ENCODE assay signal across 9 cellular contexts in the genomic region with DNA sequence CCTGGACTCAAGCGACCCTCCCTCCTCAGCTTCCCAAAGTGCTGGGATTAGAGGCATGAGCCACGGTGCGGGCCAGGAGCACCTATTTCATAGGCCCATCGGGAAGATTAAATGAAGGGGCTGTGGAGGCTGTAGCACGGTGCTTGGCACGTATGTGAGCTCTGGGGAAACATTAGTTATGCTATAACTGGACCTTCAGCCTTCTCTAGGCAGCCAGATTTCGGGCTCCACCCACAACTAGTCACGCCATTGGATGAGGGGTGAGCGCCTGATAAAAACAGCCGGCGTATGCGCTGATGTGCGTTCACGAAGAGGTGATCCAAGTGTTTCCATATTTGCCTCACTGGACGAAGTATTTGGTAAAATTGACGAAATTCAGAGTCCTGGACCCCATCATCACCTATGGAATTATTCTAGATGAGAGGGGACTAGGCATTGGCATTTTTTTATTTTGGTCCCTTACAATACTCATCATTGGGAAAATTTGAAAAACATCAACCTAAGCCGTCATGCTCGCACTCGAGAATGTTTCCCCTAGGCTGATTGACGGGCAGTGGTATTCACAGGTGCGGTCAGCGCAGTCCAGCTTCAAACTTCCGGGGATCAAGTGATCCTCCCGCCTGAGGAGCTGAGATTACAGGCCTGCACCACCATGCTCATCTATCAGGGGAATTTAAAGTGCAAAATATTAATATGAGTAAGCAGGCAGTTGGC. TPM values are rescaled to one million over a fixed set of nuclear protein-coding genes. Genes with fewer than 3 reads are reported as not detected.
DNase-seq lines count a peak whose midpoint lies in the region; ATAC-seq and TF ChIP-seq lines count a peak whose summit lies in the region.
"Had no signal": no experiment of that assay in that cellular context is flagged by ENCODE, and none has a peak within 500 bp of the region (broad histone marks: within the 10 kb centered on the region; RNA-seq: fewer than 3 reads in every experiment).

No MANE protein-coding gene starts in this region.

- no peaks in the 10 kb centered on the region for H3K27me3 Mint-ChIP-seq in activated CD4-positive, alpha-beta T cell treated with anti-CD3 and anti-CD28 coated beads, Interleukin-2, amount 10 ng/mL, durations not matched to agents 7 days and 5 days

- no peak for ATAC-seq in right cardiac atrium

- peak overlapping the region; percentile 79; the same call in 1 of the 2 replicates for H3K4me3 ChIP-seq in WERI-Rb-1 (ENCODE audit: low read depth, low read length)
- peak overlapping the region; percentile 83 for H3K4me3 ChIP-seq in right cardiac atrium (ENCODE audit: low read length)
- H3K4me3 ChIP-seq in stomach smooth muscle (ENCODE audit: low read length in 2 of 2), result peak overlapping the region; percentile 71 to 86

- peak overlapping the region; percentile 88 for H3K4me3 Mint-ChIP-seq in activated CD4-positive, alpha-beta T cell treated with anti-CD3 and anti-CD28 coated beads, Interleukin-2, amount 10 ng/mL, durations not matched to agents 7 days and 5 days

- H3K36me3 ChIP-seq in WERI-Rb-1, result no peaks in the 10 kb centered on the region
- H3K36me3 ChIP-seq in stomach smooth muscle (ENCODE audit: control insufficient read depth in 2 of 2, insufficient read depth in 2 of 2, low read length in 2 of 2), result no peaks in the 10 kb centered on the region

- H3K36me3 Mint-ChIP-seq in activated CD4-positive, alpha-beta T cell treated with anti-CD3 and anti-CD28 coated beads, Interleukin-2, amount 10 ng/mL, durations not matched to agents 7 days and 5 days (ENCODE audit: low read depth), result peaks cover 9% of the 10 kb centered on the region

- 84% methylated on average over 24 of the region's 24 CpGs for WGBS in right cardiac atrium

- H3K9me3 Mint-ChIP-seq in activated CD4-positive, alpha-beta T cell treated with anti-CD3 and anti-CD28 coated beads, Interleukin-2, amount 10 ng/mL, durations not matched to agents 7 days and 5 days, result no peaks in the 10 kb centered on the region

- H3K9me3 ChIP-seq in WERI-Rb-1 (ENCODE audit: severe bottlenecking), result no peaks in the 10 kb centered on the region
- no peaks in the 10 kb centered on the region for H3K9me3 ChIP-seq in right cardiac atrium (ENCODE audit: control insufficient read depth, low read length)
- no peaks in the 10 kb centered on the region for H3K9me3 ChIP-seq in stomach smooth muscle (ENCODE audit: control insufficient read depth in 2 of 2, low read length in 2 of 2)

- intact Hi-C loops in right cardiac atrium (cut with DNase I), result loop anchor here in 1 of 4 donors (10.0 kb wide), 1 partner anchor 157 kb away; no protein-coding TSS in a partner anchor

- H3K4me1 Mint-ChIP-seq in activated CD4-positive, alpha-beta T cell treated with anti-CD3 and anti-CD28 coated beads, Interleukin-2, amount 10 ng/mL, durations not matched to agents 7 days and 5 days, result peaks cover 47% of the 10 kb centered on the region

- DNase-seq in activated CD4-positive, alpha-beta T cell treated with anti-CD3 and anti-CD28 coated beads, Interleukin-2, amount 10 ng/mL, durations not matched to agents 7 days and 5 days, result no peak
- no peak for DNase-seq in activated CD4-positive, alpha-beta T cell treated with anti-CD3 and anti-CD28 coated beads for 48 hours
- DNase-seq in WERI-Rb-1 (no peak), right cardiac atrium (peak in 1 of 3 donors; percentile 40), NCI-H187 treated with DMSO at 0.1 percent for 48 hours (lab: John Stamatoyannopoulos, UW) (no peak)
- no peak for DNase-seq in stimulated activated naive CD4-positive, alpha-beta T cell treated with Interleukin-2 at 50 U/mL for 16 hours (lab: John Stamatoyannopoulos, UW)
- no peak for DNase-seq in activated CD4-positive, CD25-positive, alpha-beta regulatory T cell treated with anti-CD3 and anti-CD28 coated beads, Interleukin-2, amount 50 U/mL, for 72 hours
- DNase-seq: T-helper 9 cell had no signal

- POLR2A ChIA-PET in activated CD4-positive, alpha-beta T cell treated with anti-CD3 and anti-CD28 coated beads, Interleukin-2, amount 10 ng/mL, durations not matched to agents 7 days and 5 days (lab: Charles Lee), result no interaction called here

- H3K4me1 ChIP-seq in right cardiac atrium (ENCODE audit: control insufficient read depth, insufficient read depth, low read length) (peaks cover 8% of the 10 kb centered on the region), stomach smooth muscle (ENCODE audit: control insufficient read depth, insufficient read depth, low read length) (peaks cover 27% of the 10 kb centered on the region)

- H3K27me3 ChIP-seq in WERI-Rb-1 (ENCODE audit: insufficient read depth, low read depth, severe bottlenecking) (no peaks in the 10 kb centered on the region), right cardiac atrium (ENCODE audit: control insufficient read depth, insufficient read depth) (no peaks in the 10 kb centered on the region), stomach smooth muscle (ENCODE audit: control insufficient read depth in 1 of 2, insufficient read depth in 2 of 2, low read length in 2 of 2) (no peaks in the 10 kb centered on the region)

- peak overlapping the region; percentile 95 for H3K27ac Mint-ChIP-seq in activated CD4-positive, alpha-beta T cell treated with anti-CD3 and anti-CD28 coated beads, Interleukin-2, amount 10 ng/mL, durations not matched to agents 7 days and 5 days

- H3K9ac ChIP-seq in stomach smooth muscle (ENCODE audit: low read length in 2 of 2), result peak overlapping the region; percentile 81 to 86

- no peak for TF ChIP-seq CTCF in WERI-Rb-1 (IDR thresholded peaks at IDR 0.05; ENCODE audit: low read depth, low read length)

- CTCF ChIA-PET in activated CD4-positive, alpha-beta T cell treated with anti-CD3 and anti-CD28 coated beads, Interleukin-2, amount 10 ng/mL, durations not matched to agents 7 days and 5 days (lab: Charles Lee), result no interaction called here

- H3K27ac ChIP-seq in WERI-Rb-1 (no peak overlapping the region), right cardiac atrium (ENCODE audit: low read length) (no peak overlapping the region), stomach smooth muscle (ENCODE audit: low read length) (peak overlapping the region; percentile 92)

RNA-seq across cellular contexts. Expression of gene ANKRD11, which starts 1.8 kb away (rescaled TPM):
- total RNA-seq in activated CD4-positive, alpha-beta T cell treated with anti-CD3 and anti-CD28 coated beads, Interleukin-2, amount 10 ng/mL, durations not matched to agents 7 days and 5 days, result 100 to 1,000 TPM; 158 to 178 TPM
- 10 to 100 TPM; 92.6 to 98.9 (median 96.9) TPM for total RNA-seq in right cardiac atrium
- polyA plus RNA-seq in right cardiac atrium, result 75.3 TPM

RNA-seq across cellular contexts. Expression of gene SPG7, which starts 16.1 kb away (rescaled TPM):
- 100 to 1,000 TPM in 1 of 2 experiments, 10 to 100 TPM in 1; 88.3 to 101 TPM for total RNA-seq in activated CD4-positive, alpha-beta T cell treated with anti-CD3 and anti-CD28 coated beads, Interleukin-2, amount 10 ng/mL, durations not matched to agents 7 days and 5 days
- 100 to 1,000 TPM in 1 of 4 donors, 10 to 100 TPM in 3; 81.9 to 101 (median 88.6) TPM for total RNA-seq in right cardiac atrium
- 96.7 TPM for polyA plus RNA-seq in right cardiac atrium
